Comparison of ENCODE assay signal across 8 cellular contexts in genomic region chr15:23035964-23036566, GRCh38. TPM values are rescaled to one million over a fixed set of nuclear protein-coding genes. Genes with fewer than 3 reads are reported as not detected.
DNase-seq lines count a peak whose midpoint lies in the region; ATAC-seq, FAIRE-seq and TF ChIP-seq lines count a peak whose summit lies in the region.

No MANE protein-coding gene starts in this region.

- H3K4me1 ChIP-seq in A549 (peaks cover 13% of the 10 kb centered on the region), esophagus squamous epithelium (peaks cover 4 to 26% (median 8%) of the 10 kb centered on the region in 3 donors)

- intact Hi-C loops in activated CD8-positive, alpha-beta T cell treated with anti-CD3 and anti-CD28 coated beads for 36 hours (cut with micrococcal nuclease): loop anchor here (10.0 kb wide), 1 partner anchor 61 kb away; no protein-coding TSS in a partner anchor
- intact Hi-C loops in esophagus squamous epithelium (cut with DNase I): no loop called here
- intact Hi-C loops in posterior cingulate gyrus (cut with DNase I): loop anchor here (10.0 kb wide), 1 partner anchor 429 kb away; no protein-coding TSS in a partner anchor

- no peak overlapping the region for H3K4me3 ChIP-seq in A549
- H3K4me3 ChIP-seq in MG63: no peak overlapping the region
- no peak overlapping the region for H3K4me3 ChIP-seq in esophagus squamous epithelium

- DNase-seq in A549 (ENCODE audit: low read depth in 1 of 2, low spot score in 1 of 2) (peak; percentile 79 to 81), ELF-1 (ENCODE audit: low read depth, low spot score) (peak; percentile 85), MG63 (peak; percentile 44), esophagus squamous epithelium (lab: John Stamatoyannopoulos, UW) (no peak), posterior cingulate gyrus (peak in 7 of 10 donors; percentile 21 to 77 (median 45))
- peak; percentile 78 for DNase-seq in activated CD8-positive, alpha-beta T cell treated with anti-CD3 and anti-CD28 coated beads for 36 hours

- H3K27ac Mint-ChIP-seq in activated CD8-positive, alpha-beta T cell treated with anti-CD3 and anti-CD28 coated beads for 36 hours: no peak overlapping the region

- TF ChIP-seq RAD21 in A549 (conservative IDR thresholded peaks at IDR 0.05 in 1 of 2, IDR thresholded peaks at IDR 0.05 in 1 of 2): peak; percentile 45 to 48; a peak in 4 of 5 replicates

- POLR2A ChIA-PET in A549 (lab: Yijun Ruan, JAX): interaction anchor here (1.6 kb wide), 1 partner anchor 8 kb away, joined by 3 read pairs; no protein-coding TSS in a partner anchor
- POLR2A ChIA-PET in activated CD8-positive, alpha-beta T cell treated with anti-CD3 and anti-CD28 coated beads for 36 hours (lab: Charles Lee): interaction anchor here (0.6 kb wide), 1 partner anchor 199 kb away, joined by 3 read pairs; no protein-coding TSS in a partner anchor

- TF ChIP-seq CTCF in A549 (IDR thresholded peaks at IDR 0.05): peak; percentile 69
- TF ChIP-seq CTCF in activated CD8-positive, alpha-beta T cell treated with anti-CD3 and anti-CD28 coated beads for 36 hours (IDR thresholded peaks at IDR 0.05): peak; percentile 85
- TF ChIP-seq CTCF in esophagus squamous epithelium (IDR thresholded peaks at IDR 0.05): peak in 5 of 6 experiments; percentile 51 to 62 (median 53)

- peaks cover 36% of the 10 kb centered on the region for H3K36me3 Mint-ChIP-seq in activated CD8-positive, alpha-beta T cell treated with anti-CD3 and anti-CD28 coated beads for 36 hours (ENCODE audit: low read depth)

- peaks cover 35% of the 10 kb centered on the region for H3K36me3 ChIP-seq in MG63
- H3K36me3 ChIP-seq in esophagus squamous epithelium: peaks cover 0 to 57% (median 19%) of the 10 kb centered on the region in 3 donors

- H3K27me3 ChIP-seq in MG63 (no peaks in the 10 kb centered on the region), esophagus squamous epithelium (no peaks in the 10 kb centered on the region)

- H3K27me3 Mint-ChIP-seq in activated CD8-positive, alpha-beta T cell treated with anti-CD3 and anti-CD28 coated beads for 36 hours: no peaks in the 10 kb centered on the region

- FAIRE-seq in A549 (lab: Jason Lieb, UNC): no peak

- CTCF ChIA-PET in A549 (lab: Yijun Ruan, JAX): interaction anchor here (0.8 to 3.0 kb wide), 22 partner anchors 9 to 457 kb away, joined by 3 to 35 read pairs (median 4); no protein-coding TSS in a partner anchor
- CTCF ChIA-PET in activated CD8-positive, alpha-beta T cell treated with anti-CD3 and anti-CD28 coated beads for 36 hours (lab: Charles Lee): interaction anchor here (0.7 to 2.0 kb wide), 14 partner anchors 9 to 274 kb away, joined by 3 to 14 read pairs (median 5); no protein-coding TSS in a partner anchor

- H3K9me3 ChIP-seq in A549: no peaks in the 10 kb centered on the region
- no peaks in the 10 kb centered on the region for H3K9me3 ChIP-seq in MG63
- H3K9me3 ChIP-seq in esophagus squamous epithelium: no peaks in the 10 kb centered on the region

- no peak for TF ChIP-seq EP300 in A549 (IDR thresholded peaks at IDR 0.05)

- H3K9me3 Mint-ChIP-seq in activated CD8-positive, alpha-beta T cell treated with anti-CD3 and anti-CD28 coated beads for 36 hours: no peaks in the 10 kb centered on the region

- no peak overlapping the region for H3K27ac ChIP-seq in A549
- H3K27ac ChIP-seq in esophagus squamous epithelium: no peak overlapping the region

- H3K4me1 Mint-ChIP-seq in activated CD8-positive, alpha-beta T cell treated with anti-CD3 and anti-CD28 coated beads for 36 hours (ENCODE audit: low read depth): peaks cover 28% of the 10 kb centered on the region

- H3K4me2 ChIP-seq in A549: no peak overlapping the region

- 22% methylated on average over 5 of the region's 5 CpGs for WGBS in A549 (ENCODE audit: missing lambda C conversion rate)
- 40 to 45% methylated on average over 5 of the region's 5 CpGs for WGBS in esophagus squamous epithelium, 2 donors

- TF ChIP-seq POLR2A in A549 (IDR thresholded peaks at IDR 0.05; ENCODE audit: low read length): no peak
- no peak for TF ChIP-seq POLR2A in esophagus squamous epithelium (IDR thresholded peaks at IDR 0.05)

- no peak overlapping the region for H3K4me3 Mint-ChIP-seq in activated CD8-positive, alpha-beta T cell treated with anti-CD3 and anti-CD28 coated beads for 36 hours

- ATAC-seq in A549: peak; percentile 33 to 36; a peak in 4 of 6 replicates
- peak; percentile 10 for ATAC-seq in activated CD8-positive, alpha-beta T cell treated with anti-CD3 and anti-CD28 coated beads for 36 hours
- no peak for ATAC-seq in HG02623 (IDR thresholded peaks at IDR 0.05; ENCODE audit: unreplicated experiment)
- no peak for ATAC-seq in GM21576 (IDR thresholded peaks at IDR 0.05; ENCODE audit: unreplicated experiment)

TF ChIP-seq in A549, 52 proteins besides CTCF, POLR2A, EP300 and RAD21:
- TF ChIP-seq MYC (IDR thresholded peaks at IDR 0.05; ENCODE audit: borderline replicate concordance, low read length): 0 out of 2 replicates have a peak, but pooled peaks have one; percentile 73
- TF ChIP-seq, protein P1, sequence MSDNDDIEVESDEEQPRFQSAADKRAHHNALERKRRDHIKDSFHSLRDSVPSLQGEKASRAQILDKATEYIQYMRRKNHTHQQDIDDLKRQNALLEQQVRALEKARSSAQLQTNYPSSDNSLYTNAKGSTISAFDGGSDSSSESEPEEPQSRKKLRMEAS (IDR thresholded peaks at IDR 0.05): peak; percentile 61
- TF ChIP-seq, protein P2, sequence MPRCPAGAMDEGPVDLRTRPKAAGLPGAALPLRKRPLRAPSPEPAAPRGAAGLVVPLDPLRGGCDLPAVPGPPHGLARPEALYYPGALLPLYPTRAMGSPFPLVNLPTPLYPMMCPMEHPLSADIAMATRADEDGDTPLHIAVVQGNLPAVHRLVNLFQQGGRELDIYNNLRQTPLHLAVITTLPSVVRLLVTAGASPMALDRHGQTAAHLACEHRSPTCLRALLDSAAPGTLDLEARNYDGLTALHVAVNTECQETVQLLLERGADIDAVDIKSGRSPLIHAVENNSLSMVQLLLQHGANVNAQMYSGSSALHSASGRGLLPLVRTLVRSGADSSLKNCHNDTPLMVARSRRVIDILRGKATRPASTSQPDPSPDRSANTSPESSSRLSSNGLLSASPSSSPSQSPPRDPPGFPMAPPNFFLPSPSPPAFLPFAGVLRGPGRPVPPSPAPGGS (IDR thresholded peaks at IDR 0.05): no peak
- TF ChIP-seq SMC3 (IDR thresholded peaks at IDR 0.05): peak; percentile 51
- TF ChIP-seq HEYL (CRISPR knock-in tag; IDR thresholded peaks at IDR 0.05): no peak

RNA-seq across cellular contexts. Expression of gene TUBGCP5, which starts 3.3 kb away (rescaled TPM):
- polyA plus RNA-seq in A549 (2011; rRNA removed) (35.5 and 41.0 TPM in 2 replicates), A549 (2017; fragmentation: RNase III; extraction: RNeasy Plus Mini Kit Qiagen cat#74134 plus additional on column Dnase treatment) (26.3 to 31.5 TPM (median 31.1 TPM) in 3 replicates)
- 13.7 and 14.6 TPM in 2 replicates for polyA plus RNA-seq in A549 (2012; cell fraction: cytosol; rRNA removed)
- polyA plus RNA-seq in A549 (2012; cell fraction: nucleus; rRNA removed): 15.4 and 21.0 TPM in 2 replicates
- 23.1 and 23.8 TPM in 2 replicates for polyA minus RNA-seq in A549 (2011; rRNA and poly(A)+ RNA removed)
- total RNA-seq in MG63 (2014; rRNA removed; shearing (Covaris generic); ENCODE audit: low replicate concordance): 21.9 and 32.1 TPM in 2 replicates
- 10 to 100 TPM; 19.2 to 22.0 TPM for total RNA-seq in activated CD8-positive, alpha-beta T cell treated with anti-CD3 and anti-CD28 coated beads for 36 hours
- 10 to 100 TPM; 10.6 to 33.6 (median 20.0) TPM for total RNA-seq in esophagus squamous epithelium

RNA-seq across cellular contexts. Expression of gene CYFIP1, which starts 55.9 kb away (rescaled TPM):
- 68.2 and 83.3 TPM in 2 replicates for polyA plus RNA-seq in A549 (2011; rRNA removed)
- polyA plus RNA-seq in A549 (2012; cell fraction: cytosol; rRNA removed): 60.4 TPM in 2 replicates
- 124 and 168 TPM in 2 replicates for polyA plus RNA-seq in A549 (2012; cell fraction: nucleus; rRNA removed)
- polyA plus RNA-seq in A549 (2017; fragmentation: RNase III; extraction: RNeasy Plus Mini Kit Qiagen cat#74134 plus additional on column Dnase treatment): 69.4 to 71.2 TPM (median 70.8 TPM) in 3 replicates
- 112 and 132 TPM in 2 replicates for polyA minus RNA-seq in A549 (2011; rRNA and poly(A)+ RNA removed)
- 52.7 and 71.9 TPM in 2 replicates for total RNA-seq in MG63 (2014; rRNA removed; shearing (Covaris generic); ENCODE audit: low replicate concordance)
- total RNA-seq in activated CD8-positive, alpha-beta T cell treated with anti-CD3 and anti-CD28 coated beads for 36 hours: 10 to 100 TPM; 10.4 to 11.6 TPM
- total RNA-seq in esophagus squamous epithelium: 10 to 100 TPM; 88.0 to 92.5 (median 90.1) TPM

Comparison
In these comparisons a context has a peak if more than half of its experiments do, and no peak if none do; other contexts are left out.
1. ATAC-seq: peak in A549 (2 of 2) and activated CD8-positive, alpha-beta T cell treated with anti-CD3 and anti-CD28 coated beads for 36 hours (single experiment); none in HG02623 (single experiment) and GM21576 (single experiment).
2. Peak in every context shown above with its lines, with median percentiles within 50 percentile points of each other: CTCF ChIP-seq.